ENCODE assay signal across 2 cellular contexts in genomic region chr15:76460347-76460746, GRCh38.
TF ChIP-seq lines count a peak whose summit lies in the region.

No MANE protein-coding gene starts in this region.

TF ChIP-seq in GM12878, 131 proteins besides CTCF, POLR2A, EP300 and RAD21 (continued from another document):
- no peak for TF ChIP-seq BACH1 (IDR thresholded peaks at IDR 0.05; ENCODE audit: borderline replicate concordance)
- TF ChIP-seq CEBPB (IDR thresholded peaks at IDR 0.05; ENCODE audit: borderline replicate concordance in 1 of 2, low read depth in 2 of 2, low read length in 2 of 2): no peak
- TF ChIP-seq NRF1 (conservative IDR thresholded peaks at IDR 0.05; ENCODE audit: low read depth, low read length): no peak
- no peak for TF ChIP-seq SMAD5 (IDR thresholded peaks at IDR 0.05; ENCODE audit: low read depth)
- TF ChIP-seq ESRRA (IDR thresholded peaks at IDR 0.05; ENCODE audit: low read length): no peak

TF ChIP-seq in GM23338, 12 proteins besides CTCF, POLR2A, EP300 and RAD21 (continued from another document):
- TF ChIP-seq REST (IDR thresholded peaks at IDR 0.05; ENCODE audit: unreplicated experiment): no peak
- TF ChIP-seq JUNB (IDR thresholded peaks at IDR 0.05; ENCODE audit: unreplicated experiment): no peak
- TF ChIP-seq STAT1 (IDR thresholded peaks at IDR 0.05; ENCODE audit: unreplicated experiment): no peak
- TF ChIP-seq ZNF331 (CRISPR knock-in tag; IDR thresholded peaks at IDR 0.05; ENCODE audit: low read depth): no peak
- TF ChIP-seq NANOG (IDR thresholded peaks at IDR 0.05; ENCODE audit: borderline replicate concordance): no peak
- TF ChIP-seq EZH2phosphoT487 (IDR thresholded peaks at IDR 0.05; ENCODE audit: unreplicated experiment): no peak
- TF ChIP-seq ZNF114 (CRISPR knock-in tag; IDR thresholded peaks at IDR 0.05): no peak
- no peak for TF ChIP-seq EZH2 (IDR thresholded peaks at IDR 0.05; ENCODE audit: low read depth, unreplicated experiment)
- TF ChIP-seq ZNF462 (CRISPR knock-in tag; IDR thresholded peaks at IDR 0.05): no peak
- no peak for TF ChIP-seq POLR2AphosphoS5 (IDR thresholded peaks at IDR 0.05; ENCODE audit: low read depth)
- TF ChIP-seq CREB1 (CRISPR knock-in tag; IDR thresholded peaks at IDR 0.05; ENCODE audit: low read depth): no peak
TF ChIP-seq in GM23338: peak in this region for 0.
